2 cellular contexts compared by ENCODE assay signal in genomic region chr1:172255223-172255560, GRCh38.
TF ChIP-seq lines count a peak whose summit lies in the region.

No MANE protein-coding gene starts in this region.

TF ChIP-seq in PFSK-1, 5 proteins besides CTCF, POLR2A, EP300 and RAD21 (continued from another document):
- no peak for TF ChIP-seq SIN3A (IDR thresholded peaks at IDR 0.05; ENCODE audit: borderline replicate concordance, insufficient read depth, low read length)

TF ChIP-seq in GM12878, 131 proteins besides CTCF, POLR2A, EP300 and RAD21 (continued from another document):
- TF ChIP-seq, protein P1, sequence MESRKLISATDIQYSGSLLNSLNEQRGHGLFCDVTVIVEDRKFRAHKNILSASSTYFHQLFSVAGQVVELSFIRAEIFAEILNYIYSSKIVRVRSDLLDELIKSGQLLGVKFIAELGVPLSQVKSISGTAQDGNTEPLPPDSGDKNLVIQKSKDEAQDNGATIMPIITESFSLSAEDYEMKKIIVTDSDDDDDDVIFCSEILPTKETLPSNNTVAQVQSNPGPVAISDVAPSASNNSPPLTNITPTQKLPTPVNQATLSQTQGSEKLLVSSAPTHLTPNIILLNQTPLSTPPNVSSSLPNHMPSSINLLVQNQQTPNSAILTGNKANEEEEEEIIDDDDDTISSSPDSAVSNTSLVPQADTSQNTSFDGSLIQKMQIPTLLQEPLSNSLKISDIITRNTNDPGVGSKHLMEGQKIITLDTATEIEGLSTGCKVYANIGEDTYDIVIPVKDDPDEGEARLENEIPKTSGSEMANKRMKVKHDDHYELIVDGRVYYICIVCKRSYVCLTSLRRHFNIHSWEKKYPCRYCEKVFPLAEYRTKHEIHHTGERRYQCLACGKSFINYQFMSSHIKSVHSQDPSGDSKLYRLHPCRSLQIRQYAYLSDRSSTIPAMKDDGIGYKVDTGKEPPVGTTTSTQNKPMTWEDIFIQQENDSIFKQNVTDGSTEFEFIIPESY (IDR thresholded peaks at IDR 0.05) = no peak
- TF ChIP-seq ASH2L (IDR thresholded peaks at IDR 0.05; ENCODE audit: borderline replicate concordance, low read depth) (no peak), JUND (IDR thresholded peaks at IDR 0.05; ENCODE audit: low read depth, low read length) (no peak), TAF1 (IDR thresholded peaks at IDR 0.05; ENCODE audit: borderline replicate concordance, low read depth, low read length) (no peak), CHD2 (IDR thresholded peaks at IDR 0.05; ENCODE audit: borderline replicate concordance, low read depth, low read length) (no peak)
- TF ChIP-seq, protein P2, sequence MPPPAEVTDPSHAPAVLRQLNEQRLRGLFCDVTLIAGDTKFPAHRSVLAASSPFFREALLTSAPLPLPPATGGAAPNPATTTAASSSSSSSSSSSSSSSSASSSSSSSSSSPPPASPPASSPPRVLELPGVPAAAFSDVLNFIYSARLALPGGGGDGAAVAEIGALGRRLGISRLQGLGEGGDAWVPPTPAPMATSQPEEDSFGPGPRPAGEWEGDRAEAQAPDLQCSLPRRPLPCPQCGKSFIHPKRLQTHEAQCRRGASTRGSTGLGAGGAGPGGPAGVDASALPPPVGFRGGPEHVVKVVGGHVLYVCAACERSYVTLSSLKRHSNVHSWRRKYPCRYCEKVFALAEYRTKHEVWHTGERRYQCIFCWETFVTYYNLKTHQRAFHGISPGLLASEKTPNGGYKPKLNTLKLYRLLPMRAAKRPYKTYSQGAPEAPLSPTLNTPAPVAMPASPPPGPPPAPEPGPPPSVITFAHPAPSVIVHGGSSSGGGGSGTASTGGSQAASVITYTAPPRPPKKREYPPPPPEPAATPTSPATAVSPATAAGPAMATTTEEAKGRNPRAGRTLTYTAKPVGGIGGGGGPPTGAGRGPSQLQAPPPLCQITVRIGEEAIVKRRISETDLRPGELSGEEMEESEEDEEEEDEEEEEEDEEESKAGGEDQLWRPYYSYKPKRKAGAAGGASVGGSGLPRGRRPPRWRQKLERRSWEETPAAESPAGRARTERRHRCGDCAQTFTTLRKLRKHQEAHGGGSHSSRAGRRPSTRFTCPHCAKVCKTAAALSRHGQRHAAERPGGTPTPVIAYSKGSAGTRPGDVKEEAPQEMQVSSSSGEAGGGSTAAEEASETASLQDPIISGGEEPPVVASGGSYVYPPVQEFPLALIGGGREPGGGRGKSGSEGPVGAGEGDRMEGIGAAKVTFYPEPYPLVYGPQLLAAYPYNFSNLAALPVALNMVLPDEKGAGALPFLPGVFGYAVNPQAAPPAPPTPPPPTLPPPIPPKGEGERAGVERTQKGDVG (CRISPR knock-in tag; IDR thresholded peaks at IDR 0.05) = no peak
